Comparison of ENCODE assay signal across 28 cellular contexts in the genomic region with DNA sequence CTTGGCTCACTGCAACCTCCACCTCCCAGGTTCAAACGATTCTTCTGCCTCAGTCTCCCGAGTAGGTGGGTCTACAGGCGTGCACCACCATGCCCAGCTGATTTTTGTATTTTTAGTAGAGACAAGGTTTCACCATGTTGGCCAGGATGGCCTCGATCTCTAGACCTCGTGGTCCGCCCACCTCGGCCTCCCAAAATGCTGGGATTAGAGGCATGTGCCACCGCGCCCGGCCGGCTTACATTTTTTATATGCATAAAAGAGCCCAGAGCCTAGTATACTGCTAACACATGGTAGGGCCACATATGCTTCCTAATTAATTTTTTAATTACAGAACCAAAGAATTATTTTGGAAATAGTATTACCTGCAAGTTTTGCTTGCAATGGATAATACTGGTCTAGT.
"Had no signal": no experiment of that assay in that cellular context is flagged by ENCODE, and none has a peak within 500 bp of the region (broad histone marks: within the 10 kb centered on the region; RNA-seq: fewer than 3 reads in every experiment).

No MANE protein-coding gene starts in this region.

- H3K36me3 ChIP-seq: esophagus squamous epithelium, gastrocnemius medialis, heart right ventricle, left ventricle myocardium inferior had no signal

- H3K4me1 ChIP-seq: esophagus squamous epithelium, gastrocnemius medialis, heart right ventricle, left ventricle myocardium inferior had no signal

- H3K27ac ChIP-seq: coronary artery, epithelial cell of prostate, esophagus squamous epithelium, gastrocnemius medialis, heart right ventricle, left ventricle myocardium inferior had no signal

- DNase-seq: dermis blood vessel endothelial cell; effector CD8-positive, alpha-beta T cell; effector memory CD8-positive, alpha-beta T cell; endodermal cell; erythroblast; esophagus squamous epithelium; foreskin fibroblast; foreskin melanocyte; gastrocnemius medialis; glutamatergic neuron; head of caudate nucleus; heart right ventricle; hippocampal formation; kidney glomerular epithelial cell; left colon; left ventricle myocardium inferior; mammary epithelial cell; mesendoderm; midbrain had no signal

- H3K9me3 ChIP-seq: esophagus squamous epithelium, gastrocnemius medialis, left ventricle myocardium inferior had no signal

- ATAC-seq: effector memory CD8-positive, alpha-beta T cell; esophagus mucosa; gastrocnemius medialis; heart right ventricle; left colon; left lobe of liver had no signal

- FAIRE-seq: colon, endometrium, islet of Langerhans, keratinocyte had no signal

- H3K4me3 ChIP-seq: coronary artery, esophagus squamous epithelium, gastrocnemius medialis, heart right ventricle, left ventricle myocardium inferior, lung had no signal

- H3K27me3 ChIP-seq: esophagus squamous epithelium, gastrocnemius medialis, heart right ventricle had no signal
